Comparison of ENCODE assay signal across 8 cellular contexts in the genomic region with DNA sequence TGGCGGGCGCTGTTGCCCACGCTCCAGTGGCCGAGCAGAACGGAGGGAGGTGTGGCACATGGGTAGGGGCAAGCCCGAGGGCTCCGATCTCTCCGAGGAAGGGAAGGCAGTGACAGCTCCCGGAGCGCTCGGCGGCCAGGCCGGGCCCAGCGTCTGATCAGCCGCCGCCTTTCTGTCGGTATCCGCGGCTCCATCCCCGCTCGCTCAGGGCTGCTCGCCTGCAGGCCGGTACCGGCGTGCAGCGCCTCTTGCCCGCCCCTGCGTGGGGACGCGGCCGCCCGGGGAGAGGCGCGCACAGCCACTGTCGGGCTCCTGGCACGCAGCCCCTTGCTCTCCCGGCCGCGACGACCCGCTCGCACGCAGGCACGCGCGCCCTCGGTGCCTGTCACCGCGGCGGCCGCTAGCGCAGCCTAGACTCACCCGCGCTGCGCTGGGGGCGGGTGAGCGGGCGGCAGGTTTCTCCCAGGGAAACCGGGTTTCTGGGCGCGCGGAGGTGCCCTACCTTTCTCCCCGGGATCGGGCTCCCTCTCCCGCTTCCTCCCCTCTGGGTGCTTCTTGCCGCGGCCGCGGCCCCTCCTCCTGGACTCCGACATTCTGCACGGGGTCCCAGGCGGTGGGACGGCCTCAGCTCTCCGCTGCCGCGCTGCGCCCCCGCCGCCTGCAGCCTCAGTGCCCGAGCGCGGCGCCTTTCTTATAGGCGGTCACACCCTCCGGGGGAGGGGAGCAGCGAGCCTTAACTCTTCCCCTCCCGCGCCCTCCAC.
A peak's percentile ranks its signal among the peaks of the same experiment; 100 is the strongest.
DNase-seq lines count a peak whose midpoint lies in the region; ATAC-seq and TF ChIP-seq lines count a peak whose summit lies in the region.

No MANE protein-coding gene starts in this region.

- peaks cover 9% of the 10 kb centered on the region for H4K20me1 ChIP-seq in GM23338 (replicated peaks; ENCODE audit: insufficient read depth)

- 0 out of 2 replicates have a peak, but pooled peaks cover 4% of the 10 kb centered on the region for H3F3A ChIP-seq in GM23338 (replicated peaks; ENCODE audit: low read depth)

- H3K36me3 Mint-ChIP-seq in GM23338 (ENCODE audit: low read depth): no peaks in the 10 kb centered on the region

- H3K9ac ChIP-seq in adipocyte (ENCODE audit: low read length) (peak overlapping the region; percentile 50), iPS-15b (ENCODE audit: low read depth, low read length) (no peak overlapping the region)

- intact Hi-C loops in gastrocnemius medialis (cut with DNase I; ENCODE audit: low total_unique reads): loop anchor here (2.0 kb wide), 1 partner anchor 65 kb away; no protein-coding TSS in a partner anchor

- H3K9me3 Mint-ChIP-seq in GM23338: no peaks in the 10 kb centered on the region

- H3K27ac Mint-ChIP-seq in GM23338: no peak overlapping the region

- H3K4me1 Mint-ChIP-seq in GM23338: peaks cover 11% of the 10 kb centered on the region

- peak overlapping the region; percentile 96 for H2AFZ ChIP-seq in GM23338

- H3K4me1 ChIP-seq in GM23338 (ENCODE audit: insufficient read depth) (peaks cover 12% of the 10 kb centered on the region), adipocyte (ENCODE audit: control insufficient read depth, insufficient read depth, low read length) (peaks cover 20% of the 10 kb centered on the region), iPS-15b (ENCODE audit: control insufficient read depth, insufficient read depth, low read length) (peaks cover 8% of the 10 kb centered on the region), gastrocnemius medialis (peaks cover 12 to 26% of the 10 kb centered on the region in 2 donors)

- peak in 1 of 2 donors; percentile 12 for TF ChIP-seq POLR2A in gastrocnemius medialis (IDR thresholded peaks at IDR 0.05)

- H3K4me2 ChIP-seq in GM23338: peak overlapping the region; percentile 96

- H3K27me3 Mint-ChIP-seq in GM23338 (ENCODE audit: insufficient read depth, low read depth, poor library complexity): peaks cover 43% of the 10 kb centered on the region

- TF ChIP-seq CTCF in GM23338 (conservative IDR thresholded peaks at IDR 0.05; ENCODE audit: low read depth in 2 of 2): no peak
- TF ChIP-seq CTCF in gastrocnemius medialis (IDR thresholded peaks at IDR 0.05 in 4 of 5, conservative IDR thresholded peaks at IDR 0.05 in 1 of 5): no peak

- peak overlapping the region; percentile 71 for H3K4me3 Mint-ChIP-seq in GM23338

- H3K9me2 ChIP-seq in GM23338 (ENCODE audit: insufficient read depth): no peaks in the 10 kb centered on the region

- no peak overlapping the region for H3K27ac ChIP-seq in GM23338 (ENCODE audit: low read depth)
- H3K27ac ChIP-seq in gastrocnemius medialis: peak overlapping the region in 1 of 4 donors; percentile 1

- H3K4me3 ChIP-seq in GM23338: peak overlapping the region; percentile 84
- H3K4me3 ChIP-seq in adipocyte (ENCODE audit: low read length): peak overlapping the region; percentile 74
- H3K4me3 ChIP-seq in iPS-15b (ENCODE audit: low read depth, low read length): peak overlapping the region; percentile 79
- H3K4me3 ChIP-seq in gastrocnemius medialis: peak overlapping the region; percentile 53 to 76 (median 62)

- DNase-seq in C1 segment of cervical spinal cord (lab: John Stamatoyannopoulos, UW) (peak in 8 of 14 donors; percentile 26 to 59 (median 46)), GM23338 (ENCODE audit: low spot score) (peak; percentile 80), adipocyte (ENCODE audit: low read depth) (peak; percentile 54), gastrocnemius medialis (no peak), NCI-H128 (lab: John Stamatoyannopoulos, UW; ENCODE audit: unreplicated experiment) (no peak)
- no peak for DNase-seq in central memory CD4-positive, alpha-beta T cell
- no peak for DNase-seq in activated CD4-positive, alpha-beta T cell treated with anti-CD3 and anti-CD28 coated beads, Interleukin-2, amount 50 U/mL, for 4 hours

- peaks cover 94% of the 10 kb centered on the region for H3K27me3 ChIP-seq in GM23338 (ENCODE audit: insufficient read depth)
- peaks cover 41% of the 10 kb centered on the region for H3K27me3 ChIP-seq in adipocyte (replicated peaks; ENCODE audit: control insufficient read depth, insufficient read depth, low read length)
- H3K27me3 ChIP-seq in iPS-15b (ENCODE audit: control insufficient read depth, insufficient read depth, low read length): peaks cover 70% of the 10 kb centered on the region
- no peaks in the 10 kb centered on the region for H3K27me3 ChIP-seq in gastrocnemius medialis

- in situ Hi-C loops in gastrocnemius medialis (cut with MboI; ENCODE audit: low sequenced_read_pairs in 4 of 4): no loop called here

- H3K36me3 ChIP-seq in GM23338 (ENCODE audit: insufficient read depth): no peaks in the 10 kb centered on the region
- H3K36me3 ChIP-seq in adipocyte (ENCODE audit: control insufficient read depth, insufficient read depth, low read length, severe bottlenecking): no peaks in the 10 kb centered on the region
- H3K36me3 ChIP-seq in iPS-15b (ENCODE audit: control insufficient read depth, insufficient read depth, low read length): no peaks in the 10 kb centered on the region
- no peaks in the 10 kb centered on the region for H3K36me3 ChIP-seq in gastrocnemius medialis

- ATAC-seq in GM23338 (peak; percentile 73), gastrocnemius medialis (peak; percentile 22 to 34)

- no peaks in the 10 kb centered on the region for H3K9me3 ChIP-seq in adipocyte (ENCODE audit: control insufficient read depth, low read length)
- H3K9me3 ChIP-seq in iPS-15b (ENCODE audit: control insufficient read depth, insufficient read depth, low read length): no peaks in the 10 kb centered on the region
- no peaks in the 10 kb centered on the region for H3K9me3 ChIP-seq in gastrocnemius medialis

- H3K79me2 ChIP-seq in GM23338 (replicated peaks; ENCODE audit: insufficient read depth): no peaks in the 10 kb centered on the region

TF ChIP-seq in GM23338, 12 proteins besides CTCF, POLR2A, EP300 and RAD21:
- TF ChIP-seq EZH2phosphoT487 (IDR thresholded peaks at IDR 0.05; ENCODE audit: unreplicated experiment): no peak
- no peak for TF ChIP-seq POLR2AphosphoS5 (IDR thresholded peaks at IDR 0.05; ENCODE audit: low read depth)
- TF ChIP-seq, protein P1, sequence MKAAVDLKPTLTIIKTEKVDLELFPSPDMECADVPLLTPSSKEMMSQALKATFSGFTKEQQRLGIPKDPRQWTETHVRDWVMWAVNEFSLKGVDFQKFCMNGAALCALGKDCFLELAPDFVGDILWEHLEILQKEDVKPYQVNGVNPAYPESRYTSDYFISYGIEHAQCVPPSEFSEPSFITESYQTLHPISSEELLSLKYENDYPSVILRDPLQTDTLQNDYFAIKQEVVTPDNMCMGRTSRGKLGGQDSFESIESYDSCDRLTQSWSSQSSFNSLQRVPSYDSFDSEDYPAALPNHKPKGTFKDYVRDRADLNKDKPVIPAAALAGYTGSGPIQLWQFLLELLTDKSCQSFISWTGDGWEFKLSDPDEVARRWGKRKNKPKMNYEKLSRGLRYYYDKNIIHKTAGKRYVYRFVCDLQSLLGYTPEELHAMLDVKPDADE (IDR thresholded peaks at IDR 0.05): no peak
- no peak for TF ChIP-seq NANOG (IDR thresholded peaks at IDR 0.05; ENCODE audit: borderline replicate concordance)
- TF ChIP-seq STAT1 (IDR thresholded peaks at IDR 0.05; ENCODE audit: unreplicated experiment): no peak

Comparison
In these comparisons a context has a peak if more than half of its experiments do, and no peak if none do; other contexts are left out.
1. DNase-seq: peak in C1 segment of cervical spinal cord (8 of 14), GM23338 (single experiment) and adipocyte (single experiment); none in gastrocnemius medialis (0 of 2), NCI-H128 (single experiment), central memory CD4-positive, alpha-beta T cell (single experiment) and activated CD4-positive, alpha-beta T cell treated with anti-CD3 and anti-CD28 coated beads, Interleukin-2, amount 50 U/mL, for 4 hours (0 of 2).
2. Peak in every context shown above with its lines, with median percentiles within 50 percentile points of each other: H3K4me3 ChIP-seq.